In the genomic region with DNA sequence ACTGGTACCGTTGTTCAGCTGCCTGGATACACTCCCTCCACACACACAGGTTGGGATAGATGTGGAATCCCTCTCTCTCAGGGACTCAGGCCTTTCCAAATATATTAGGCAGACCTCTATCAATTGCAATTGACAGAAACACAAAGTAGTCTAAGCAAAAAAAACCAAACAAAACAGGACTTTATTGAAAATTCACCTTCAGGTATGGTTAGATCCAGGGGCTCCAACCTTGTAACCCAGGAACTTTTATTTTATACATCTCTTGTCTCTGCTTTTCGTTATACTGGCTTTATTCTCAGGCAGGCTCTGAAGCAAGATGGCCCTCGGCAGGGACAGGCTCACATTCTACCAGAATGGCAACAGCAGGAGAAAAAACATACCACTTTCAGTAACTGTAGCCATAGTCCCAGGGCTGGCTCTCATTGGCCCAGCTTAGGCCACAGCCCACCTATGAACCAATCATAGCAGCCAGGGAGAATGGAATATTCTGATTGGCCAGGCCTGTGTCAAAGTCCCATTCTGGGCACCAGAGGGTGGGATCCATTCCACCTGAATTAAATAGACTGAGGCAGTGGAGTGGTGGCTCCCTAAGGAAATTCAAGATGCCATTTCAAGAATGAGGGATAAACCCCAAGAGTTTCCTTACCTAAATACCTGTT, we compare ENCODE assay signal across 21 cellular contexts. TPM values are rescaled to one million over a fixed set of nuclear protein-coding genes. Genes with fewer than 3 reads are reported as not detected.
"Had no signal": no experiment of that assay in that cellular context is flagged by ENCODE, and none has a peak within 500 bp of the region (broad histone marks: within the 10 kb centered on the region; RNA-seq: fewer than 3 reads in every experiment).

No MANE protein-coding gene starts in this region.

- H3K27ac ChIP-seq: esophagus muscularis mucosa, hepatocyte, suprapubic skin, upper lobe of right lung, WERI-Rb-1 had no signal

- H3K9me3 ChIP-seq: esophagus muscularis mucosa, right lobe of liver, suprapubic skin, upper lobe of right lung had no signal

- DNase-seq: activated CD4-positive, alpha-beta memory T cell treated with anti-CD3 and anti-CD28 coated beads for 36 hours; activated CD4-positive, alpha-beta T cell treated with anti-CD3 and anti-CD28 coated beads for 36 hours; activated CD8-positive, alpha-beta memory T cell treated with anti-CD3 and anti-CD28 coated beads, Interleukin-2, amount 10 ng/mL, durations not matched to agents 7 days and 5 days; activated effector memory CD4-positive, alpha-beta T cell treated with Interleukin-2 at 50 U/mL for 16 hours; activated naive CD4-positive, alpha-beta T cell treated with anti-CD3 and anti-CD28 coated beads, Interleukin-2, amount 50 U/mL, for 16 hours; activated T-cell treated with anti-CD3 and anti-CD28 coated beads, Interleukin-2, amount 50 U/mL, for 4 hours; islet precursor cell; midbrain; upper lobe of right lung; WERI-Rb-1 had no signal

- H3K4me2 ChIP-seq: hepatocyte, smooth muscle cell had no signal

- H3K4me3 ChIP-seq: esophagus muscularis mucosa, hepatocyte, right lobe of liver, smooth muscle cell, suprapubic skin, upper lobe of right lung had no signal

- FAIRE-seq: astrocyte, endometrium had no signal

- H3K27me3 ChIP-seq: esophagus muscularis mucosa, hepatocyte, right lobe of liver, suprapubic skin, upper lobe of right lung had no signal

- H3K79me2 ChIP-seq: hepatocyte had no signal

- ATAC-seq: activated CD4-positive, alpha-beta T cell treated with anti-CD3 and anti-CD28 coated beads for 36 hours had no signal

- H2AFZ ChIP-seq: hepatocyte had no signal

RNA-seq across cellular contexts. Expression of a gene that starts 40.8 kb away (rescaled TPM):
- total RNA-seq: activated CD4-positive, alpha-beta memory T cell treated with anti-CD3 and anti-CD28 coated beads for 36 hours; activated CD4-positive, alpha-beta T cell treated with anti-CD3 and anti-CD28 coated beads for 36 hours; activated CD8-positive, alpha-beta memory T cell treated with anti-CD3 and anti-CD28 coated beads, Interleukin-2, amount 10 ng/mL, durations not matched to agents 7 days and 5 days; activated T-cell treated with anti-CD3 and anti-CD28 coated beads, Interleukin-2, amount 50 U/mL, for 4 hours; esophagus muscularis mucosa; neural crest cell; osteocyte; pulmonary artery endothelial cell; right lobe of liver; smooth muscle cell; suprapubic skin; upper lobe of right lung had no signal
- polyA plus RNA-seq: hepatocyte, smooth muscle cell had no signal

RNA-seq across cellular contexts. Expression of a gene that starts 44.8 kb away (rescaled TPM):
- total RNA-seq: activated CD4-positive, alpha-beta memory T cell treated with anti-CD3 and anti-CD28 coated beads for 36 hours; activated CD4-positive, alpha-beta T cell treated with anti-CD3 and anti-CD28 coated beads for 36 hours; activated CD8-positive, alpha-beta memory T cell treated with anti-CD3 and anti-CD28 coated beads, Interleukin-2, amount 10 ng/mL, durations not matched to agents 7 days and 5 days; activated T-cell treated with anti-CD3 and anti-CD28 coated beads, Interleukin-2, amount 50 U/mL, for 4 hours; astrocyte; esophagus muscularis mucosa; lung microvascular endothelial cell; neural crest cell; osteocyte; smooth muscle cell; suprapubic skin; upper lobe of right lung had no signal
- polyA plus RNA-seq: smooth muscle cell had no signal
